Comparison of ENCODE assay signal across 1 cellular context in the genomic region with DNA sequence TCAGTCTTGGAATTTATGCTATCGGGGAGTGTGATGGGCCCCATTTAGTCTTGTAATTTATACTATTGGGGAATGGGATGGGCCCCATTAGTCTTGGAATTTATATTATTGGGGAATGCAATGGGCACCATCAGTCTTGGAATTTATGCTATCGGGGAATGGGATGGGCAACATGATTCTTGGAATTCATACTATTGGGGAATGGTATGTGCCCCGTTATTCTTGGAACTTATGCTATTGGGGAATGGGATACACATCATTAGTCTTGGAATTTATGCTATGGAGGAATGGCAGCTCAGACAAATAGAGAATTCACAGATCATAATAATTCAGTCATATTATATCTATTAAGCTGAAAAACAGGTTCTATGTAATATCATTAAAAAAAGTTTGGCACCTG.
TF ChIP-seq lines count a peak whose summit lies in the region.

No MANE protein-coding gene starts in this region.

TF ChIP-seq in SK-N-SH, 30 proteins besides CTCF, POLR2A, EP300 and RAD21 (continued from another document):
- TF ChIP-seq, protein P1, sequence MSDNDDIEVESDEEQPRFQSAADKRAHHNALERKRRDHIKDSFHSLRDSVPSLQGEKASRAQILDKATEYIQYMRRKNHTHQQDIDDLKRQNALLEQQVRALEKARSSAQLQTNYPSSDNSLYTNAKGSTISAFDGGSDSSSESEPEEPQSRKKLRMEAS (IDR thresholded peaks at IDR 0.05; ENCODE audit: low read depth) = no peak
- TF ChIP-seq NRF1 (IDR thresholded peaks at IDR 0.05; ENCODE audit: low read depth, low read length) (no peak), FOSL2 (IDR thresholded peaks at IDR 0.05; ENCODE audit: borderline replicate concordance, low read depth) (no peak), RXRA (IDR thresholded peaks at IDR 0.05; ENCODE audit: borderline replicate concordance, low read depth) (no peak), CHD2 (IDR thresholded peaks at IDR 0.05; ENCODE audit: low read length, partially characterized antibody) (no peak), MEF2A (IDR thresholded peaks at IDR 0.05; ENCODE audit: borderline replicate concordance, low read depth) (no peak), JUND (IDR thresholded peaks at IDR 0.05) (no peak), EZH2phosphoT487 (IDR thresholded peaks at IDR 0.05; ENCODE audit: borderline replicate concordance, low read depth) (no peak), MXI1 (IDR thresholded peaks at IDR 0.05; ENCODE audit: low read depth, low read length) (no peak), TAF1 (IDR thresholded peaks at IDR 0.05; ENCODE audit: borderline replicate concordance, low read depth, low read length) (no peak)
- TF ChIP-seq, protein P2, sequence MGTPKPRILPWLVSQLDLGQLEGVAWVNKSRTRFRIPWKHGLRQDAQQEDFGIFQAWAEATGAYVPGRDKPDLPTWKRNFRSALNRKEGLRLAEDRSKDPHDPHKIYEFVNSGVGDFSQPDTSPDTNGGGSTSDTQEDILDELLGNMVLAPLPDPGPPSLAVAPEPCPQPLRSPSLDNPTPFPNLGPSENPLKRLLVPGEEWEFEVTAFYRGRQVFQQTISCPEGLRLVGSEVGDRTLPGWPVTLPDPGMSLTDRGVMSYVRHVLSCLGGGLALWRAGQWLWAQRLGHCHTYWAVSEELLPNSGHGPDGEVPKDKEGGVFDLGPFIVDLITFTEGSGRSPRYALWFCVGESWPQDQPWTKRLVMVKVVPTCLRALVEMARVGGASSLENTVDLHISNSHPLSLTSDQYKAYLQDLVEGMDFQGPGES (IDR thresholded peaks at IDR 0.05; ENCODE audit: low read depth, low read length) = no peak
- TF ChIP-seq, protein P3, sequence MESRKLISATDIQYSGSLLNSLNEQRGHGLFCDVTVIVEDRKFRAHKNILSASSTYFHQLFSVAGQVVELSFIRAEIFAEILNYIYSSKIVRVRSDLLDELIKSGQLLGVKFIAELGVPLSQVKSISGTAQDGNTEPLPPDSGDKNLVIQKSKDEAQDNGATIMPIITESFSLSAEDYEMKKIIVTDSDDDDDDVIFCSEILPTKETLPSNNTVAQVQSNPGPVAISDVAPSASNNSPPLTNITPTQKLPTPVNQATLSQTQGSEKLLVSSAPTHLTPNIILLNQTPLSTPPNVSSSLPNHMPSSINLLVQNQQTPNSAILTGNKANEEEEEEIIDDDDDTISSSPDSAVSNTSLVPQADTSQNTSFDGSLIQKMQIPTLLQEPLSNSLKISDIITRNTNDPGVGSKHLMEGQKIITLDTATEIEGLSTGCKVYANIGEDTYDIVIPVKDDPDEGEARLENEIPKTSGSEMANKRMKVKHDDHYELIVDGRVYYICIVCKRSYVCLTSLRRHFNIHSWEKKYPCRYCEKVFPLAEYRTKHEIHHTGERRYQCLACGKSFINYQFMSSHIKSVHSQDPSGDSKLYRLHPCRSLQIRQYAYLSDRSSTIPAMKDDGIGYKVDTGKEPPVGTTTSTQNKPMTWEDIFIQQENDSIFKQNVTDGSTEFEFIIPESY (IDR thresholded peaks at IDR 0.05; ENCODE audit: borderline replicate concordance, low read depth) = no peak
TF ChIP-seq in SK-N-SH: peak in this region for 0.
